Comparison of ENCODE assay signal across 27 cellular contexts in genomic region chr20:47535994-47536393, GRCh38. TPM values are rescaled to one million over a fixed set of nuclear protein-coding genes. Genes with fewer than 3 reads are reported as not detected.
A peak's percentile ranks its signal among the peaks of the same experiment; 100 is the strongest.
DNase-seq lines count a peak whose midpoint lies in the region; ATAC-seq, FAIRE-seq and TF ChIP-seq lines count a peak whose summit lies in the region.
"Had no signal": no experiment of that assay in that cellular context is flagged by ENCODE, and none has a peak within 500 bp of the region (broad histone marks: within the 10 kb centered on the region; RNA-seq: fewer than 3 reads in every experiment).

No MANE protein-coding gene starts in this region.

- 92% methylated on average over 6 of the region's 6 CpGs for WGBS in GM12878 (ENCODE audit: insufficient coverage, insufficient replicate concordance, low lambda C conversion rate, missing lambda C conversion rate)
- WGBS in trophoblast cell (ENCODE audit: extremely low coverage, insufficient coverage, insufficient read length) = no CpG with 5 or more reads among the region's 6 CpGs

- H4K8ac ChIP-seq in trophoblast cell (ENCODE audit: low read depth, low read length) = no peak overlapping the region

- TF ChIP-seq POLR2A in GM12878 (IDR thresholded peaks at IDR 0.05; ENCODE audit: low read depth, low read length) = no peak

- BruUV-seq in GM12878 (replicated peaks; lab: Mats Ljungman, UMichigan) = no TSS peak

- peaks cover 27% of the 10 kb centered on the region for H3K4me1 ChIP-seq in GM12878 (ENCODE audit: control insufficient read depth, insufficient read depth, low read length)
- H3K4me1 ChIP-seq in trophoblast cell (ENCODE audit: control insufficient read depth in 1 of 2, insufficient read depth in 2 of 2, low read length in 2 of 2) = no peaks in the 10 kb centered on the region
- H3K4me1 ChIP-seq: SJCRH30 had no signal

- no peaks in the 10 kb centered on the region for H3K9me3 Mint-ChIP-seq in activated naive CD4-positive, alpha-beta T cell treated with anti-CD3 and anti-CD28 coated beads, Interleukin-2, amount 50 U/mL, for 72 hours
- no peaks in the 10 kb centered on the region for H3K9me3 Mint-ChIP-seq in activated naive CD4-positive, alpha-beta T cell treated with anti-CD3 and anti-CD28 coated beads for 36 hours
- H3K9me3 Mint-ChIP-seq: CD8-positive, alpha-beta memory T cell had no signal

- SMC1A ChIA-PET in GM12878 (lab: Charles Lee; ENCODE audit: uncharacterized antibody, unreplicated experiment) = interaction anchor here (1.1 to 1.3 kb wide), 2 partner anchors 26 to 83 kb away, joined by 3 read pairs; no protein-coding TSS in a partner anchor

- H3K14ac ChIP-seq in trophoblast cell (ENCODE audit: low read length) = no peak overlapping the region

- no peak overlapping the region for H2BK120ac ChIP-seq in trophoblast cell (ENCODE audit: insufficient read depth, low read length, poor library complexity)

- in situ Hi-C loops in GM12878 (cut with MboI) = no loop called here

- H2AFZ ChIP-seq in GM12878 (ENCODE audit: control insufficient read depth, low read depth, low read length) (no peak overlapping the region), trophoblast cell (ENCODE audit: insufficient read depth, low read length, poor library complexity) (no peak overlapping the region)
- H2AFZ ChIP-seq: PC-9 had no signal

- no peaks in the 10 kb centered on the region for H4K20me1 ChIP-seq in GM12878 (ENCODE audit: control insufficient read depth, insufficient read depth)

- peak overlapping the region; percentile 78 for H3K4ac ChIP-seq in trophoblast cell (ENCODE audit: low read depth, low read length)

- intact Hi-C loops in activated naive CD4-positive, alpha-beta T cell treated with anti-CD3 and anti-CD28 coated beads for 36 hours (cut with micrococcal nuclease) = no loop called here
- intact Hi-C loops in GM12878 (cut with micrococcal nuclease; ENCODE audit: unreplicated experiment) = no loop called here

- H3K36me3 Mint-ChIP-seq in activated naive CD4-positive, alpha-beta T cell treated with anti-CD3 and anti-CD28 coated beads, Interleukin-2, amount 50 U/mL, for 72 hours = peaks cover 11 to 24% of the 10 kb centered on the region in 2 donors
- H3K36me3 Mint-ChIP-seq in activated naive CD4-positive, alpha-beta T cell treated with anti-CD3 and anti-CD28 coated beads for 36 hours (ENCODE audit: low read depth) = peaks cover 19% of the 10 kb centered on the region

- POLR2A ChIA-PET in GM12878 (lab: Charles Lee) = interaction anchor here (0.6 kb wide), 1 partner anchor 19 kb away, joined by 3 read pairs; no protein-coding TSS in a partner anchor

- RAD21 ChIA-PET in GM12878 (lab: Charles Lee; ENCODE audit: unreplicated experiment) = interaction anchor here (0.6 to 2.0 kb wide), 2 partner anchors 35 to 268 kb away, joined by 3 to 5 read pairs; no protein-coding TSS in a partner anchor

- no peak overlapping the region for H2AK5ac ChIP-seq in trophoblast cell (ENCODE audit: low read length)

- CTCF ChIA-PET in activated naive CD4-positive, alpha-beta T cell treated with anti-CD3 and anti-CD28 coated beads for 36 hours (lab: Charles Lee) = interaction anchor here (0.6 kb wide), 1 partner anchor 206 kb away, joined by 3 read pairs; no protein-coding TSS in a partner anchor
- CTCF ChIA-PET in GM12878 (lab: Yijun Ruan, JAX) = interaction anchor here (1.0 kb wide), 1 partner anchor 61 kb away, joined by 3 read pairs; no protein-coding TSS in a partner anchor

- TF ChIP-seq RAD21 in GM12878 (IDR thresholded peaks at IDR 0.05; ENCODE audit: insufficient read depth, low read depth, low read length) = no peak

- H3K4me3 Mint-ChIP-seq in activated naive CD4-positive, alpha-beta T cell treated with anti-CD3 and anti-CD28 coated beads for 36 hours = no peak overlapping the region

- no peak overlapping the region for H3K27ac ChIP-seq in GM12878 (ENCODE audit: control insufficient read depth, insufficient read depth)
- no peak overlapping the region for H3K27ac ChIP-seq in trophoblast cell (ENCODE audit: low read depth, low read length)
- H3K27ac ChIP-seq: A549, C4-2B, PC-9, SJCRH30 had no signal

- no peak for TF ChIP-seq CTCF in GM12878 (IDR thresholded peaks at IDR 0.05 in 2 of 3, conservative IDR thresholded peaks at IDR 0.05 in 1 of 3; ENCODE audit: control insufficient read depth in 2 of 3, extremely low read depth in 1 of 3, insufficient read depth in 1 of 3, low read depth in 3 of 3, low read length in 3 of 3)

- H3K4me1 Mint-ChIP-seq in activated naive CD4-positive, alpha-beta T cell treated with anti-CD3 and anti-CD28 coated beads for 36 hours (ENCODE audit: low read depth) = peaks cover 57% of the 10 kb centered on the region

- no peak overlapping the region for H3K9ac ChIP-seq in GM12878 (ENCODE audit: control insufficient read depth, insufficient read depth, low read length)
- H3K9ac ChIP-seq in trophoblast cell (ENCODE audit: low read length) = no peak overlapping the region

- no peak overlapping the region for H4K12ac ChIP-seq in trophoblast cell (ENCODE audit: low read depth, low read length)

- no peak overlapping the region for H3K23ac ChIP-seq in trophoblast cell (ENCODE audit: low read length)

- H3K4me3 ChIP-seq in GM12878 (no peak overlapping the region), trophoblast cell (ENCODE audit: low read depth, low read length) (no peak overlapping the region)
- H3K4me3 ChIP-seq: A549, MG63, PC-9, SJCRH30 had no signal

- TF ChIP-seq EP300 in GM12878 (IDR thresholded peaks at IDR 0.05; ENCODE audit: borderline replicate concordance in 1 of 2, control insufficient read depth in 1 of 2, low read depth in 2 of 2, low read length in 2 of 2) = no peak

- no peak overlapping the region for H3K4me2 ChIP-seq in GM12878 (ENCODE audit: control insufficient read depth, insufficient read depth)
- H3K4me2 ChIP-seq in trophoblast cell (ENCODE audit: low read length) = no peak overlapping the region
- H3K4me2 ChIP-seq: A549, PC-9 had no signal

- H3K27me3 ChIP-seq in GM12878 (replicated peaks in 1 of 2; ENCODE audit: control insufficient read depth in 2 of 2, insufficient read depth in 2 of 2, low read length in 1 of 2) = no peaks in the 10 kb centered on the region
- H3K27me3 ChIP-seq in trophoblast cell (ENCODE audit: insufficient read depth, low read length) = no peaks in the 10 kb centered on the region
- H3K27me3 ChIP-seq: MG63, SJCRH30 had no signal

- DNase-seq in activated naive CD4-positive, alpha-beta T cell treated with anti-CD3 and anti-CD28 coated beads, Interleukin-2, amount 50 U/mL, for 72 hours (ENCODE audit: low spot score in 2 of 2) = no peak
- no peak for DNase-seq in activated naive CD4-positive, alpha-beta T cell treated with anti-CD3 and anti-CD28 coated beads for 36 hours
- DNase-seq in HTR-8/SVneo (ENCODE audit: insufficient read length, low spot score) (no peak), GM12878 (ENCODE audit: low read depth, low spot score) (no peak), trophoblast cell (no peak), DMS 273 treated with DMSO at 0.1 percent for 48 hours (lab: John Stamatoyannopoulos, UW) (no peak)
- DNase-seq: CD8-positive, alpha-beta memory T cell; DMS79 treated with DMSO at 0.1 percent for 48 hours; H7; KG1; MG63; NCI-H1105 treated with DMSO at 0.1 percent for 48 hours; NCI-H146; NCI-H1930; NCI-H2107; NCI-H446; NCI-H524 treated with DMSO at 0.1 percent for 48 hours; NCI-H82; NK-92 treated with Interleukin-12 subunit alpha and Interleukin-12 subunit beta, amount 100 ng/mL, for 24 hours; PC-9; SJCRH30 had no signal

- H3K79me2 ChIP-seq in GM12878 (ENCODE audit: control insufficient read depth, insufficient read depth, low read length) (peaks cover 92% of the 10 kb centered on the region), trophoblast cell (ENCODE audit: control insufficient read depth, insufficient read depth, low read length, poor library complexity) (peaks cover 12% of the 10 kb centered on the region)

- no peaks in the 10 kb centered on the region for H3K79me1 ChIP-seq in trophoblast cell (ENCODE audit: low read length)

- H2BK5ac ChIP-seq in trophoblast cell (ENCODE audit: low read depth, low read length, poor library complexity) = no peak overlapping the region

- H4K91ac ChIP-seq in trophoblast cell (ENCODE audit: low read depth, low read length) = no peak overlapping the region

- H3K36me3 ChIP-seq in GM12878 (ENCODE audit: control insufficient read depth in 2 of 2, insufficient read depth in 2 of 2, low read length in 1 of 2) (peaks cover 8 to 13% of the 10 kb centered on the region in 2 experiments; a peak in 3 of 4 replicates), trophoblast cell (ENCODE audit: control insufficient read depth in 1 of 2, insufficient read depth in 2 of 2, low read length in 2 of 2) (peaks cover 4 to 6% of the 10 kb centered on the region in 2 experiments)
- H3K36me3 ChIP-seq: MG63 had no signal

- FAIRE-seq in HTR-8/SVneo (lab: Jason Lieb, UNC) (peak; percentile 51), GM12878 (lab: Jason Lieb, UNC) (no peak)
- FAIRE-seq: A549, GM18507 had no signal

- no peaks in the 10 kb centered on the region for H3K27me3 Mint-ChIP-seq in activated naive CD4-positive, alpha-beta T cell treated with anti-CD3 and anti-CD28 coated beads for 36 hours (ENCODE audit: low read depth)
- H3K27me3 Mint-ChIP-seq: CD8-positive, alpha-beta memory T cell had no signal

- H2BK12ac ChIP-seq in trophoblast cell (ENCODE audit: low read length) = no peak overlapping the region

- ATAC-seq in activated naive CD4-positive, alpha-beta T cell treated with anti-CD3 and anti-CD28 coated beads, Interleukin-2, amount 50 U/mL, for 72 hours = no peak
- ATAC-seq in GM12878 (no peak), HG02588 (IDR thresholded peaks at IDR 0.05; ENCODE audit: unreplicated experiment) (no peak)
- ATAC-seq: Right ventricle myocardium inferior, SK-N-SH treated with all-trans-retinoic acid at 6 μM for 48 hours had no signal

- H3K18ac ChIP-seq in trophoblast cell (ENCODE audit: low read length) = peak overlapping the region; percentile 65

- peak overlapping the region; percentile 27 to 55 for H3K27ac Mint-ChIP-seq in activated naive CD4-positive, alpha-beta T cell treated with anti-CD3 and anti-CD28 coated beads, Interleukin-2, amount 50 U/mL, for 72 hours
- no peak overlapping the region for H3K27ac Mint-ChIP-seq in activated naive CD4-positive, alpha-beta T cell treated with anti-CD3 and anti-CD28 coated beads for 36 hours

- no peaks in the 10 kb centered on the region for H3K9me3 ChIP-seq in GM12878 (replicated peaks; ENCODE audit: control insufficient read depth, insufficient read depth, low read length)
- H3K9me3 ChIP-seq in trophoblast cell (ENCODE audit: insufficient read depth, low read depth, low read length) = no peaks in the 10 kb centered on the region
- H3K9me3 ChIP-seq: A549, MG63, SJCRH30 had no signal

RNA-seq across cellular contexts. Expression of gene NCOA3, which starts 34.3 kb away (rescaled TPM):
- total RNA-seq in activated naive CD4-positive, alpha-beta T cell treated with anti-CD3 and anti-CD28 coated beads, Interleukin-2, amount 50 U/mL, for 72 hours = 10 to 100 TPM; 81.6 to 92.6 TPM
- 10 to 100 TPM; 48.3 to 53.2 TPM for total RNA-seq in activated naive CD4-positive, alpha-beta T cell treated with anti-CD3 and anti-CD28 coated beads for 36 hours
- total RNA-seq in GM12878 (2013; cell fraction: nucleolus; rRNA removed) = 241 and 256 TPM in 2 replicates
- total RNA-seq in GM12878 (2014; rRNA removed) = 82.4 and 88.7 TPM in 2 replicates
- 95.3 and 95.8 TPM in 2 replicates for total RNA-seq in GM12878 (2014; rRNA removed; fragmentation: Illumina TruSeq; extraction: Trizol)
- total RNA-seq in GM12878 (2021) = 87.4 and 96.2 TPM in 2 replicates
- polyA plus RNA-seq in GM12878 (2011; ENCODE audit: low read depth) = 30.3 TPM
- 92.6 and 114 TPM in 2 replicates for polyA plus RNA-seq in GM12878 (2011; rRNA removed)
- polyA plus RNA-seq in GM12878 (2011; cell fraction: cytosol; rRNA removed) = 60.3 and 60.4 TPM in 2 replicates
- 89.9 and 95.2 TPM in 2 replicates for polyA plus RNA-seq in GM12878 (2011; cell fraction: nucleus; rRNA removed)
- 38.3 and 50.2 TPM in 2 replicates for polyA plus RNA-seq in GM12878 (2012)
- 78.2 and 94.6 TPM in 2 replicates for polyA plus RNA-seq in GM12878 (2014; fragmentation: Illumina TruSeq; extraction: Trizol)
- 10 to 100 TPM; 16.9 to 18.0 TPM for polyA plus RNA-seq in GM12878 (2014; fragmentation: Nextera tagmentation; extraction: Ambion mirVana)
- 62.4 and 66.0 TPM in 2 replicates for polyA plus RNA-seq in GM12878 (2014; rRNA removed)
- polyA plus RNA-seq in GM12878 (2016; fragmentation: Nextera tagmentation; extraction: Ambion mirVana) = 10 to 100 TPM; 68.1 to 69.1 TPM
- polyA minus RNA-seq in GM12878 (2011; rRNA and poly(A)+ RNA removed) = 126 and 138 TPM in 2 replicates
- polyA minus RNA-seq in GM12878 (2011; cell fraction: cytosol; rRNA and poly(A)+ RNA removed) = 52.3 and 52.4 TPM in 2 replicates
- 48.2 and 66.5 TPM in 2 replicates for polyA minus RNA-seq in GM12878 (2011; cell fraction: nucleus; rRNA and poly(A)+ RNA removed)
- polyA plus RNA-seq in trophoblast cell (2013) = 189 and 191 TPM in 2 replicates
